14 cellular contexts compared by ENCODE assay signal in the genomic region with DNA sequence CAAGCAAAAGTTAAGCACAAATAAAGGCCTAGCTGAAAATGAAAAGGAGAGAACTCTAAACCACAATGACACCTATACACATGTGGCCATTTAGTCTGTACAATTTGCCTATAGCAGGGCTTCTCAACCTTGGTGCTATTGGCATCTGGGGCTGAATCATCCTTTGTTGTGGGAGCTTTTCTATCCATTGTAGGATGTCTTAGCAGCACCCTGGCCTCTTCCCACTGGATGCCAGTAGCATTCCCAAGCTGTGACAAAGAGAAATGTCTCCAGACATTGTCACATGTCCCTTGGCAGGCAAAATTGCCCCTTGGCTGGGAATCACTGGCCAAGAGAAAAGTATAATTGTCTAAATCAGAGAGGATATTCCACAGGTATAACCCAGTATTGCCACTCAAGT.
"Had no signal": no experiment of that assay in that cellular context is flagged by ENCODE, and none has a peak within 500 bp of the region (broad histone marks: within the 10 kb centered on the region; RNA-seq: fewer than 3 reads in every experiment).

No MANE protein-coding gene starts in this region.

- DNase-seq: activated CD4-positive, alpha-beta T cell treated with anti-CD3 and anti-CD28 coated beads, Interleukin-2, amount 10 ng/mL, durations not matched to agents 7 days and 5 days; activated CD4-positive, CD25-positive, alpha-beta regulatory T cell treated with anti-CD3 and anti-CD28 coated beads, Interleukin-2, amount 50 U/mL, for 72 hours; activated CD8-positive, alpha-beta memory T cell treated with anti-CD3 and anti-CD28 coated beads, Interleukin-2, amount 10 ng/mL, durations not matched to agents 7 days and 5 days; activated CD8-positive, alpha-beta T cell treated with anti-CD3 and anti-CD28 coated beads for 36 hours; activated effector memory CD4-positive, alpha-beta T cell treated with anti-CD3 and anti-CD28 coated beads, Interleukin-2, amount 50 U/mL, for 16 hours; activated naive CD4-positive, alpha-beta T cell treated with anti-CD3 and anti-CD28 coated beads, Interleukin-2, amount 50 U/mL, for 16 hours; activated naive CD8-positive, alpha-beta T cell treated with anti-CD3 and anti-CD28 coated beads, Interleukin-2, amount 50 U/mL, for 24 hours; activated T-cell treated with anti-CD3 and anti-CD28 coated beads for 4 hours; heart right ventricle; left lung; ovary; stimulated activated CD4-positive, alpha-beta T cell treated with anti-CD3 and anti-CD28 coated beads, Interleukin-4, amount 100 ng/mL, for 24 hours; stimulated activated naive CD4-positive, alpha-beta T cell treated with Interleukin-2 at 50 U/mL for 16 hours; upper lobe of left lung had no signal
